Comparison of ENCODE assay signal across 8 cellular contexts in genomic region chr12:116236148-116236731, GRCh38. TPM values are rescaled to one million over a fixed set of nuclear protein-coding genes. Genes with fewer than 3 reads are reported as not detected.
DNase-seq lines count a peak whose midpoint lies in the region; ATAC-seq lines count a peak whose summit lies in the region.

No MANE protein-coding gene starts in this region.

- no peak overlapping the region for H3K4me3 Mint-ChIP-seq in central memory CD8-positive, alpha-beta T cell

- peaks cover 4% of the 10 kb centered on the region for H3K36me3 Mint-ChIP-seq in central memory CD8-positive, alpha-beta T cell (ENCODE audit: insufficient read depth)

- peaks cover 41% of the 10 kb centered on the region for H3K4me1 Mint-ChIP-seq in central memory CD8-positive, alpha-beta T cell

- no peaks in the 10 kb centered on the region for H3K27me3 Mint-ChIP-seq in central memory CD8-positive, alpha-beta T cell

- DNase-seq in activated CD8-positive, alpha-beta memory T cell treated with anti-CD3 and anti-CD28 coated beads for 1 hour (ENCODE audit: extremely low read depth in 1 of 2, low read depth in 1 of 2) = peak; percentile 4 to 19
- no peak for DNase-seq in activated CD8-positive, alpha-beta memory T cell treated with anti-CD3 and anti-CD28 coated beads, Interleukin-2, amount 50 U/mL, for 48 hours
- peak; percentile 22 for DNase-seq in NCI-H1436 (lab: John Stamatoyannopoulos, UW)
- peak; percentile 1 for DNase-seq in T1000 (lab: John Stamatoyannopoulos, UW)
- peak in 1 of 2 donors; percentile 19 for DNase-seq in central memory CD8-positive, alpha-beta T cell (ENCODE audit: low spot score in 2 of 2)
- peak; percentile 56 for DNase-seq in left lobe of liver (ENCODE audit: low spot score)
- peak; percentile 24 to 41 for DNase-seq in stimulated activated CD8-positive, alpha-beta memory T cell treated with anti-CD3 and anti-CD28 coated beads, Interleukin-2, amount 100 ng/mL, for 1 hour (ENCODE audit: low read depth in 2 of 2)

- peak overlapping the region; percentile 42 for H3K27ac Mint-ChIP-seq in central memory CD8-positive, alpha-beta T cell (ENCODE audit: low read depth)

- peak; percentile 65 for ATAC-seq in central memory CD8-positive, alpha-beta T cell (replicated peaks; ENCODE audit: extremely low read depth, poor library complexity, severe bottlenecking)
- ATAC-seq in left lobe of liver (peak; percentile 83), GM18519 (IDR thresholded peaks at IDR 0.05; ENCODE audit: low FRiP score, unreplicated experiment) (no peak)

- H3K9me3 Mint-ChIP-seq in central memory CD8-positive, alpha-beta T cell = no peaks in the 10 kb centered on the region

RNA-seq across cellular contexts. Expression of gene MED13L, which starts 41.3 kb away (rescaled TPM):
- total RNA-seq in left lobe of liver = 41.9 TPM
